In the genomic region with DNA sequence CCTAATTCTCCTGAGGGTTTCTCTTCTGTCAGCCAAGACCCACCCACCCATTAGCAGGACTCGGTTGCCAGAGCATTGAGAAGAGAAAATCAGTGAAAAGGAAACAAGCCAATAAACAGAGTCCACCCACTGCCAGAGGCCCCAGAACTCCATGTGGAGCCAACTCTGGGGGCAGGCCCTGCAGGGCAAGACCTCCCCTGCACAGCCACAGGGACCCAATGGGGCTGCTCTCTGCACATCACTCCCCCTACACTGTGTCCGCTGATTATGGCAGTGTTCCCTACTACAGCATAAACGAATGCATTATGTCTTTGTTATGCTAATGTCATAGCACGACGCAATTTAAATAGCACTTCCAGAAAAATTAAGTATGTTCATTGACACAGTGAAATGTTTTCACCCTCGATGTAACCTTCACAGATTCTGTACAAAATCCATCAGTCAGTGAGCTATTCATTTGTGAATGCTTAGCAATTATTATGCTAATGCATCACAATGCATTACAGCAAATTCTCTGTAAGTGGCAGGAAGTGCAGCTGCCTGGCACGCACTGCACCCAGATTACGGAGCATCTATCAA, we compare ENCODE assay signal across 24 cellular contexts. TPM values are rescaled to one million over a fixed set of nuclear protein-coding genes. Genes with fewer than 3 reads are reported as not detected.
"Had no signal": no experiment of that assay in that cellular context is flagged by ENCODE, and none has a peak within 500 bp of the region (broad histone marks: within the 10 kb centered on the region; RNA-seq: fewer than 3 reads in every experiment).

No MANE protein-coding gene starts in this region.

- H3K36me3 ChIP-seq: MG63 had no signal

- H3K9me3 ChIP-seq: MG63, SK-N-SH had no signal

- H3K4me3 ChIP-seq: MG63 had no signal

- DNase-seq: IMR-90, Karpas-422, KG1, MG63, NCI-H1092, NCI-H1105 treated with DMSO at 0.1 percent for 48 hours, NCI-H1417 treated with DMSO at 0.1 percent for 48 hours, NCI-H146, NCI-H1694 treated with DMSO at 0.1 percent for 48 hours, NCI-H1930, NCI-H2081 treated with DMSO at 0.1 percent for 48 hours, NCI-H2171, NCI-H226, NCI-H524, NCI-H526 treated with DMSO at 0.1 percent for 48 hours, NCI-H774, RPMI8226, SHP77, SK-N-SH, SW 1271 had no signal

- H3K4me2 ChIP-seq: SK-N-SH had no signal

- H3K27me3 ChIP-seq: MG63 had no signal

- H3K9ac ChIP-seq: SK-N-SH had no signal

- ATAC-seq: HepG2 had no signal

- H3K9me2 ChIP-seq: SK-N-SH had no signal

RNA-seq across cellular contexts. Expression of a gene that starts 56.5 kb away (rescaled TPM):
- total RNA-seq: HepG2, HT1080, IMR-90, NCI-H460, SK-MEL-5 had no signal
- polyA plus RNA-seq: HepG2, IMR-90, SK-N-SH had no signal
